1 cellular context compared by ENCODE assay signal in the genomic region with DNA sequence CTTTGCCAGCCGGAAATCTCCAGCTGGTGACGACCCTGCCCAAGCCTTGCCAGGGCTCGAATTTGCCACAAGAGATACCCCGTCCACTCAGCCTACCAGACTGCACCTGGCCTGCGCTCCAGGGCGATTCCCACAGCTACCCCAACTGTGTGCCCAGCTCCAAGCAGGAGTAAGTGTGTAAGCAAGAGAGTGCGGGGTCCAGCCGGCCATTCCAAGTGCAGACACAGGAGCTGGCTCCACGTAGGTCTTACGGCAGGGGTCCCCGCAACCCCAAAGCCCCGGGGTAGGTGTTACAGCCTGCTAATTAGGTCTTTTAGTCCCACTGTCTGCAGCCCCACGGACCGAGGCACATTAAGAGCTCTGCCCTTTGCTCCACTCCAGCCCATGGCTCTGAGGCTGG.
TF ChIP-seq lines count a peak whose summit lies in the region.

No MANE protein-coding gene starts in this region.

TF ChIP-seq in H1, 55 proteins besides CTCF, POLR2A, EP300 and RAD21:
- no peak for TF ChIP-seq BCL11A (IDR thresholded peaks at IDR 0.05; ENCODE audit: low read depth in 2 of 2, low read length in 2 of 2)
- TF ChIP-seq PHF8 (conservative IDR thresholded peaks at IDR 0.05; ENCODE audit: low read depth, low read length): no peak
- TF ChIP-seq SP1 (IDR thresholded peaks at IDR 0.05; ENCODE audit: low read depth, low read length): no peak
- TF ChIP-seq, protein P1, sequence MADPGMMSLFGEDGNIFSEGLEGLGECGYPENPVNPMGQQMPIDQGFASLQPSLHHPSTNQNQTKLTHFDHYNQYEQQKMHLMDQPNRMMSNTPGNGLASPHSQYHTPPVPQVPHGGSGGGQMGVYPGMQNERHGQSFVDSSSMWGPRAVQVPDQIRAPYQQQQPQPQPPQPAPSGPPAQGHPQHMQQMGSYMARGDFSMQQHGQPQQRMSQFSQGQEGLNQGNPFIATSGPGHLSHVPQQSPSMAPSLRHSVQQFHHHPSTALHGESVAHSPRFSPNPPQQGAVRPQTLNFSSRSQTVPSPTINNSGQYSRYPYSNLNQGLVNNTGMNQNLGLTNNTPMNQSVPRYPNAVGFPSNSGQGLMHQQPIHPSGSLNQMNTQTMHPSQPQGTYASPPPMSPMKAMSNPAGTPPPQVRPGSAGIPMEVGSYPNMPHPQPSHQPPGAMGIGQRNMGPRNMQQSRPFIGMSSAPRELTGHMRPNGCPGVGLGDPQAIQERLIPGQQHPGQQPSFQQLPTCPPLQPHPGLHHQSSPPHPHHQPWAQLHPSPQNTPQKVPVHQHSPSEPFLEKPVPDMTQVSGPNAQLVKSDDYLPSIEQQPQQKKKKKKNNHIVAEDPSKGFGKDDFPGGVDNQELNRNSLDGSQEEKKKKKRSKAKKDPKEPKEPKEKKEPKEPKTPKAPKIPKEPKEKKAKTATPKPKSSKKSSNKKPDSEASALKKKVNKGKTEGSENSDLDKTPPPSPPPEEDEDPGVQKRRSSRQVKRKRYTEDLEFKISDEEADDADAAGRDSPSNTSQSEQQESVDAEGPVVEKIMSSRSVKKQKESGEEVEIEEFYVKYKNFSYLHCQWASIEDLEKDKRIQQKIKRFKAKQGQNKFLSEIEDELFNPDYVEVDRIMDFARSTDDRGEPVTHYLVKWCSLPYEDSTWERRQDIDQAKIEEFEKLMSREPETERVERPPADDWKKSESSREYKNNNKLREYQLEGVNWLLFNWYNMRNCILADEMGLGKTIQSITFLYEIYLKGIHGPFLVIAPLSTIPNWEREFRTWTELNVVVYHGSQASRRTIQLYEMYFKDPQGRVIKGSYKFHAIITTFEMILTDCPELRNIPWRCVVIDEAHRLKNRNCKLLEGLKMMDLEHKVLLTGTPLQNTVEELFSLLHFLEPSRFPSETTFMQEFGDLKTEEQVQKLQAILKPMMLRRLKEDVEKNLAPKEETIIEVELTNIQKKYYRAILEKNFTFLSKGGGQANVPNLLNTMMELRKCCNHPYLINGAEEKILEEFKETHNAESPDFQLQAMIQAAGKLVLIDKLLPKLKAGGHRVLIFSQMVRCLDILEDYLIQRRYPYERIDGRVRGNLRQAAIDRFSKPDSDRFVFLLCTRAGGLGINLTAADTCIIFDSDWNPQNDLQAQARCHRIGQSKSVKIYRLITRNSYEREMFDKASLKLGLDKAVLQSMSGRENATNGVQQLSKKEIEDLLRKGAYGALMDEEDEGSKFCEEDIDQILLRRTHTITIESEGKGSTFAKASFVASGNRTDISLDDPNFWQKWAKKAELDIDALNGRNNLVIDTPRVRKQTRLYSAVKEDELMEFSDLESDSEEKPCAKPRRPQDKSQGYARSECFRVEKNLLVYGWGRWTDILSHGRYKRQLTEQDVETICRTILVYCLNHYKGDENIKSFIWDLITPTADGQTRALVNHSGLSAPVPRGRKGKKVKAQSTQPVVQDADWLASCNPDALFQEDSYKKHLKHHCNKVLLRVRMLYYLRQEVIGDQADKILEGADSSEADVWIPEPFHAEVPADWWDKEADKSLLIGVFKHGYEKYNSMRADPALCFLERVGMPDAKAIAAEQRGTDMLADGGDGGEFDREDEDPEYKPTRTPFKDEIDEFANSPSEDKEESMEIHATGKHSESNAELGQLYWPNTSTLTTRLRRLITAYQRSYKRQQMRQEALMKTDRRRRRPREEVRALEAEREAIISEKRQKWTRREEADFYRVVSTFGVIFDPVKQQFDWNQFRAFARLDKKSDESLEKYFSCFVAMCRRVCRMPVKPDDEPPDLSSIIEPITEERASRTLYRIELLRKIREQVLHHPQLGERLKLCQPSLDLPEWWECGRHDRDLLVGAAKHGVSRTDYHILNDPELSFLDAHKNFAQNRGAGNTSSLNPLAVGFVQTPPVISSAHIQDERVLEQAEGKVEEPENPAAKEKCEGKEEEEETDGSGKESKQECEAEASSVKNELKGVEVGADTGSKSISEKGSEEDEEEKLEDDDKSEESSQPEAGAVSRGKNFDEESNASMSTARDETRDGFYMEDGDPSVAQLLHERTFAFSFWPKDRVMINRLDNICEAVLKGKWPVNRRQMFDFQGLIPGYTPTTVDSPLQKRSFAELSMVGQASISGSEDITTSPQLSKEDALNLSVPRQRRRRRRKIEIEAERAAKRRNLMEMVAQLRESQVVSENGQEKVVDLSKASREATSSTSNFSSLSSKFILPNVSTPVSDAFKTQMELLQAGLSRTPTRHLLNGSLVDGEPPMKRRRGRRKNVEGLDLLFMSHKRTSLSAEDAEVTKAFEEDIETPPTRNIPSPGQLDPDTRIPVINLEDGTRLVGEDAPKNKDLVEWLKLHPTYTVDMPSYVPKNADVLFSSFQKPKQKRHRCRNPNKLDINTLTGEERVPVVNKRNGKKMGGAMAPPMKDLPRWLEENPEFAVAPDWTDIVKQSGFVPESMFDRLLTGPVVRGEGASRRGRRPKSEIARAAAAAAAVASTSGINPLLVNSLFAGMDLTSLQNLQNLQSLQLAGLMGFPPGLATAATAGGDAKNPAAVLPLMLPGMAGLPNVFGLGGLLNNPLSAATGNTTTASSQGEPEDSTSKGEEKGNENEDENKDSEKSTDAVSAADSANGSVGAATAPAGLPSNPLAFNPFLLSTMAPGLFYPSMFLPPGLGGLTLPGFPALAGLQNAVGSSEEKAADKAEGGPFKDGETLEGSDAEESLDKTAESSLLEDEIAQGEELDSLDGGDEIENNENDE (IDR thresholded peaks at IDR 0.05; ENCODE audit: insufficient replicate concordance, low read length): no peak
- TF ChIP-seq, protein P2, sequence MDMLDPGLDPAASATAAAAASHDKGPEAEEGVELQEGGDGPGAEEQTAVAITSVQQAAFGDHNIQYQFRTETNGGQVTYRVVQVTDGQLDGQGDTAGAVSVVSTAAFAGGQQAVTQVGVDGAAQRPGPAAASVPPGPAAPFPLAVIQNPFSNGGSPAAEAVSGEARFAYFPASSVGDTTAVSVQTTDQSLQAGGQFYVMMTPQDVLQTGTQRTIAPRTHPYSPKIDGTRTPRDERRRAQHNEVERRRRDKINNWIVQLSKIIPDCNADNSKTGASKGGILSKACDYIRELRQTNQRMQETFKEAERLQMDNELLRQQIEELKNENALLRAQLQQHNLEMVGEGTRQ (IDR thresholded peaks at IDR 0.05; ENCODE audit: low read length): no peak
- TF ChIP-seq CBX8 (IDR thresholded peaks at IDR 0.05; ENCODE audit: borderline replicate concordance, low read depth, low read length): no peak
- TF ChIP-seq GTF2F1 (IDR thresholded peaks at IDR 0.05; ENCODE audit: borderline replicate concordance, low read depth, low read length): no peak
